15 cellular contexts compared by ENCODE assay signal in the genomic region with DNA sequence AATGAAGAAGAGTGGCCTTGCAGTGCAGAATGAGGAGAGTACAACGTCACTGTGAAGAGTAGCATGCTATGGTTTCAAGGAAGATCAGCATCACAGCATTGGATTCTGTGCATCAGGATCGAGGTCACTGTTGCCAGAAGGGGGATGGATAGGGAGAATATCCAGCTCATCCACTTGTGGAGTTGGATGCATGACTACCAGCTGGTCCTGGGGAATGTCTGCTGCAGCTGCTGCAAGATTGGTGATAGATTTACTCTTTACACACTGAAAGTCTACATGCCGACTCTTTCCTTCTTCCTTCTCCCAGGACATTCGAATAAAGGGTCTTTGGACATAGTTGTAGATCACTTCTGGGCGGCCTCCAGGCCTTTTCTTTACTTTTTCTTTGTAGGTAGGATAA.
DNase-seq lines count a peak whose midpoint lies in the region; ATAC-seq and TF ChIP-seq lines count a peak whose summit lies in the region.
"Had no signal": no experiment of that assay in that cellular context is flagged by ENCODE, and none has a peak within 500 bp of the region (broad histone marks: within the 10 kb centered on the region; RNA-seq: fewer than 3 reads in every experiment).

No MANE protein-coding gene starts in this region.

- no peak overlapping the region for H3K4me3 ChIP-seq in fibroblast of mammary gland (ENCODE audit: control insufficient read depth, low read depth, low read length)

- H3K9me3 Mint-ChIP-seq in activated naive CD4-positive, alpha-beta T cell treated with anti-CD3 and anti-CD28 coated beads, Interleukin-2, amount 50 U/mL, for 24 hours: no peaks in the 10 kb centered on the region
- H3K9me3 Mint-ChIP-seq in activated naive CD4-positive, alpha-beta T cell treated with anti-CD3 and anti-CD28 coated beads, Interleukin-2, amount 50 U/mL, for 72 hours: no peaks in the 10 kb centered on the region
- no peaks in the 10 kb centered on the region for H3K9me3 Mint-ChIP-seq in stimulated activated effector memory CD8-positive, alpha-beta T cell treated with anti-CD3 and anti-CD28 coated beads, Interleukin-12 subunit alpha, Interleukin-12 subunit beta, amount 100 ng/mL, for 72 hours
- H3K9me3 Mint-ChIP-seq: H9 had no signal

- peaks cover 3% of the 10 kb centered on the region for H3K4me1 Mint-ChIP-seq in activated naive CD4-positive, alpha-beta T cell treated with anti-CD3 and anti-CD28 coated beads, Interleukin-2, amount 50 U/mL, for 24 hours
- no peaks in the 10 kb centered on the region for H3K4me1 Mint-ChIP-seq in stimulated activated effector memory CD8-positive, alpha-beta T cell treated with anti-CD3 and anti-CD28 coated beads, Interleukin-12 subunit alpha, Interleukin-12 subunit beta, amount 100 ng/mL, for 72 hours
- H3K4me1 Mint-ChIP-seq: H9 had no signal

- peak overlapping the region; percentile 60 for H3K27ac Mint-ChIP-seq in activated naive CD4-positive, alpha-beta T cell treated with anti-CD3 and anti-CD28 coated beads, Interleukin-2, amount 50 U/mL, for 24 hours
- H3K27ac Mint-ChIP-seq in activated naive CD4-positive, alpha-beta T cell treated with anti-CD3 and anti-CD28 coated beads, Interleukin-2, amount 50 U/mL, for 72 hours: peak overlapping the region in 1 of 2 donors; percentile 11
- peak overlapping the region; percentile 49 for H3K27ac Mint-ChIP-seq in stimulated activated effector memory CD8-positive, alpha-beta T cell treated with anti-CD3 and anti-CD28 coated beads, Interleukin-12 subunit alpha, Interleukin-12 subunit beta, amount 100 ng/mL, for 72 hours
- H3K27ac Mint-ChIP-seq: H9 had no signal

- H3K27me3 Mint-ChIP-seq in activated naive CD4-positive, alpha-beta T cell treated with anti-CD3 and anti-CD28 coated beads, Interleukin-2, amount 50 U/mL, for 24 hours: no peaks in the 10 kb centered on the region

- peaks cover 7% of the 10 kb centered on the region for H3K36me3 Mint-ChIP-seq in activated naive CD4-positive, alpha-beta T cell treated with anti-CD3 and anti-CD28 coated beads, Interleukin-2, amount 50 U/mL, for 24 hours
- no peaks in the 10 kb centered on the region for H3K36me3 Mint-ChIP-seq in activated naive CD4-positive, alpha-beta T cell treated with anti-CD3 and anti-CD28 coated beads, Interleukin-2, amount 50 U/mL, for 72 hours
- H3K36me3 Mint-ChIP-seq in stimulated activated effector memory CD8-positive, alpha-beta T cell treated with anti-CD3 and anti-CD28 coated beads, Interleukin-12 subunit alpha, Interleukin-12 subunit beta, amount 100 ng/mL, for 72 hours: peaks cover 70% of the 10 kb centered on the region

- no peak for TF ChIP-seq CTCF in fibroblast of mammary gland (conservative IDR thresholded peaks at IDR 0.05; ENCODE audit: control insufficient read depth, insufficient read depth, low read depth, low read length)

- ATAC-seq in activated naive CD4-positive, alpha-beta T cell treated with anti-CD3 and anti-CD28 coated beads, Interleukin-2, amount 50 U/mL, for 72 hours: no peak
- no peak for ATAC-seq in stimulated activated effector memory CD8-positive, alpha-beta T cell treated with anti-CD3 and anti-CD28 coated beads, Interleukin-12 subunit alpha, Interleukin-12 subunit beta, amount 100 ng/mL, for 72 hours
- no peak for ATAC-seq in HG02884 (IDR thresholded peaks at IDR 0.05; ENCODE audit: unreplicated experiment)

- no peak for DNase-seq in activated naive CD4-positive, alpha-beta T cell treated with anti-CD3 and anti-CD28 coated beads, Interleukin-2, amount 50 U/mL, for 72 hours (ENCODE audit: low spot score in 2 of 2)
- DNase-seq in LHCN-M2 (ENCODE audit: low read depth) (peak; percentile 19), fibroblast of mammary gland (ENCODE audit: low read depth) (peak; percentile 15), T-helper 2 cell (no peak)
- no peak for DNase-seq in stimulated activated effector memory CD8-positive, alpha-beta T cell treated with anti-CD3 and anti-CD28 coated beads, Interleukin-12 subunit alpha, Interleukin-12 subunit beta, amount 100 ng/mL, for 72 hours (ENCODE audit: low spot score in 2 of 2)
- DNase-seq: C1 segment of cervical spinal cord, GF-D8, H9, NCI-H1417, NCI-H1930, NCI-H226, NCI-H524 treated with DMSO at 0.1 percent for 48 hours, RPMI8226 had no signal

- no peak overlapping the region for H3K4me3 Mint-ChIP-seq in activated naive CD4-positive, alpha-beta T cell treated with anti-CD3 and anti-CD28 coated beads, Interleukin-2, amount 50 U/mL, for 24 hours
- H3K4me3 Mint-ChIP-seq in stimulated activated effector memory CD8-positive, alpha-beta T cell treated with anti-CD3 and anti-CD28 coated beads, Interleukin-12 subunit alpha, Interleukin-12 subunit beta, amount 100 ng/mL, for 72 hours: no peak overlapping the region
- H3K4me3 Mint-ChIP-seq: H9 had no signal

Comparison
In these comparisons a context has a peak if more than half of its experiments do, and no peak if none do; other contexts are left out.
1. DNase-seq: peak in LHCN-M2 (single experiment) and fibroblast of mammary gland (single experiment); none in activated naive CD4-positive, alpha-beta T cell treated with anti-CD3 and anti-CD28 coated beads, Interleukin-2, amount 50 U/mL, for 72 hours (0 of 2), stimulated activated effector memory CD8-positive, alpha-beta T cell treated with anti-CD3 and anti-CD28 coated beads, Interleukin-12 subunit alpha, Interleukin-12 subunit beta, amount 100 ng/mL, for 72 hours (0 of 2) and T-helper 2 cell (0 of 5).